ENCODE assay signal across 21 cellular contexts in genomic region chr1:94111879-94112278, GRCh38. TPM values are rescaled to one million over a fixed set of nuclear protein-coding genes. Genes with fewer than 3 reads are reported as not detected.
DNase-seq lines count a peak whose midpoint lies in the region; ATAC-seq and TF ChIP-seq lines count a peak whose summit lies in the region.
"Had no signal": no experiment of that assay in that cellular context is flagged by ENCODE, and none has a peak within 500 bp of the region (broad histone marks: within the 10 kb centered on the region; RNA-seq: fewer than 3 reads in every experiment).

No MANE protein-coding gene starts in this region.

- no peak overlapping the region for H3K4me3 ChIP-seq in OCI-LY3 (ENCODE audit: low read length)
- H3K4me3 ChIP-seq: adrenal gland, heart right ventricle, lung, pancreas had no signal

- H3K14ac ChIP-seq in H9 (ENCODE audit: insufficient read depth, low read length): no peak overlapping the region

- H2AFZ ChIP-seq in OCI-LY3 (ENCODE audit: low read depth, low read length) (no peak overlapping the region), H9 (ENCODE audit: low read length) (no peak overlapping the region)

- H3K9me3 Mint-ChIP-seq in H9: peaks cover 3 to 4% of the 10 kb centered on the region in 2 experiments; a peak in 3 of 5 replicates
- H3K9me3 Mint-ChIP-seq: activated T-helper 2 cell treated with anti-CD3 and anti-CD28 coated beads, Interferon-gamma antibody, Interleukin-2, Interleukin-4, amounts not matched to agents 10 μg/mL and 5 μg/mL and 100 μg/mL, durations not matched to agents 14 hours and 24 hours and 36 hours; CD8-positive, alpha-beta memory T cell had no signal

- H3K23me2 ChIP-seq in H9 (ENCODE audit: insufficient read length, low read depth, low read length, poor library complexity, severe bottlenecking): no peaks in the 10 kb centered on the region

- H4K20me1 ChIP-seq in OCI-LY3 (ENCODE audit: insufficient read depth, low read length): peaks cover 11% of the 10 kb centered on the region; the same call in 1 of the 2 replicates
- no peaks in the 10 kb centered on the region for H4K20me1 ChIP-seq in H9 (ENCODE audit: control insufficient read depth, insufficient read depth, insufficient read length)

- H3K23ac ChIP-seq in H9 (ENCODE audit: insufficient read length, low read depth, low read length): no peak overlapping the region

- no peak overlapping the region for H4K5ac ChIP-seq in H9 (ENCODE audit: insufficient read length, low read depth, low read length)

- no peak overlapping the region for H4K91ac ChIP-seq in H9 (ENCODE audit: insufficient read length, low read depth, low read length)

- DNase-seq in NCI-H524 (lab: John Stamatoyannopoulos, UW) (no peak), H9 (no peak)
- DNase-seq in effector CD8-positive, alpha-beta T cell (lab: John Stamatoyannopoulos, UW): no peak
- DNase-seq: CD8-positive, alpha-beta memory T cell; central memory CD4-positive, alpha-beta T cell; heart right ventricle; IMR-90; NCI-H1048; pancreas; PC-3; stimulated activated CD4-positive, alpha-beta T cell treated with anti-CD3 and anti-CD28 coated beads, Interleukin-2, amount 100 ng/mL, for 48 hours; T-helper 2 cell had no signal

- no peaks in the 10 kb centered on the region for H3K79me2 ChIP-seq in OCI-LY3 (ENCODE audit: low read length)
- no peaks in the 10 kb centered on the region for H3K79me2 ChIP-seq in H9 (ENCODE audit: insufficient read depth, low read length)

- H4K8ac ChIP-seq in H9 (replicated peaks; ENCODE audit: insufficient read length, low read depth, low read length): no peak overlapping the region

- H3K79me1 ChIP-seq in H9 (ENCODE audit: insufficient read depth, low read depth, low read length, poor library complexity, severe bottlenecking): no peaks in the 10 kb centered on the region

- no peak overlapping the region for H3K9ac ChIP-seq in OCI-LY3 (ENCODE audit: low read length)
- no peak overlapping the region for H3K9ac ChIP-seq in H9 (ENCODE audit: extremely low read depth, insufficient read length, low read length)

- no CpG with 5 or more reads among the region's 9 CpGs for whole genome bisulfite sequencing in H9 (ENCODE audit: extremely low coverage, insufficient read length, low lambda C conversion rate)

- H3K4me1 Mint-ChIP-seq in H9: peaks cover 40 to 45% of the 10 kb centered on the region in 2 experiments
- H3K4me1 Mint-ChIP-seq: CD8-positive, alpha-beta memory T cell had no signal

- ATAC-seq in GM18520 (IDR thresholded peaks at IDR 0.05; ENCODE audit: unreplicated experiment) (peak; percentile 75), GM21515 (IDR thresholded peaks at IDR 0.05; ENCODE audit: unreplicated experiment) (peak; percentile 69), HG03066 (IDR thresholded peaks at IDR 0.05; ENCODE audit: low read depth, unreplicated experiment) (peak; percentile 63), HG03108 (IDR thresholded peaks at IDR 0.05; ENCODE audit: unreplicated experiment) (no peak)
- ATAC-seq: heart right ventricle, pancreas, PC-3 had no signal

- no peak overlapping the region for H3K4ac ChIP-seq in H9 (ENCODE audit: low read depth, low read length)

- H2BK120ac ChIP-seq in H9 (ENCODE audit: low read depth, low read length, poor library complexity, severe bottlenecking): no peak overlapping the region

- TF ChIP-seq CTCF in OCI-LY3 (IDR thresholded peaks at IDR 0.05; ENCODE audit: low read depth, low read length) (no peak), H9 (conservative IDR thresholded peaks at IDR 0.05) (no peak)

- no peak overlapping the region for H2BK20ac ChIP-seq in H9 (ENCODE audit: low read depth, low read length, poor library complexity, severe bottlenecking)

- peaks cover 63% of the 10 kb centered on the region for H3K27me3 ChIP-seq in OCI-LY3 (ENCODE audit: low read depth, low read length)
- peaks cover 8% of the 10 kb centered on the region; the same call in 1 of the 2 replicates for H3K27me3 ChIP-seq in H9 (ENCODE audit: insufficient read depth, low read length)
- H3K27me3 ChIP-seq: pancreas had no signal

- no peak overlapping the region for H3T11ph ChIP-seq in H9 (ENCODE audit: low read length)

- H3K36me3 Mint-ChIP-seq in H9 (ENCODE audit: insufficient read depth in 1 of 3, low read depth in 3 of 3): peaks cover 0 to 3% (median 0%) of the 10 kb centered on the region in 3 experiments; a peak in 2 of 7 replicates
- H3K36me3 Mint-ChIP-seq: CD8-positive, alpha-beta memory T cell had no signal

- no peak overlapping the region for H2BK5ac ChIP-seq in H9 (ENCODE audit: insufficient read length, low read length)

- H3K9me3 ChIP-seq in OCI-LY3 (ENCODE audit: insufficient read depth, low read length) (no peaks in the 10 kb centered on the region), H9 (ENCODE audit: control insufficient read depth, low read depth, low read length) (no peaks in the 10 kb centered on the region)
- H3K9me3 ChIP-seq: adrenal gland, heart right ventricle, pancreas had no signal

- H2BK12ac ChIP-seq in H9 (ENCODE audit: insufficient read length, low read depth, low read length): no peak overlapping the region

- H2AK5ac ChIP-seq in H9 (ENCODE audit: insufficient read length, low read length): no peak overlapping the region

- H3K27me3 Mint-ChIP-seq in H9 (ENCODE audit: low read depth): peaks cover 90% of the 10 kb centered on the region

- no peak overlapping the region for H3K27ac Mint-ChIP-seq in H9
- H3K27ac Mint-ChIP-seq: activated T-helper 2 cell treated with anti-CD3 and anti-CD28 coated beads, Interferon-gamma antibody, Interleukin-2, Interleukin-4, amounts not matched to agents 10 μg/mL and 5 μg/mL and 100 μg/mL, durations not matched to agents 14 hours and 24 hours and 36 hours had no signal

- H3K4me3 Mint-ChIP-seq in H9: no peak overlapping the region
- H3K4me3 Mint-ChIP-seq: CD8-positive, alpha-beta memory T cell had no signal

- no peak overlapping the region for H3K56ac ChIP-seq in H9 (ENCODE audit: insufficient read length, low read depth, low read length)

- H3K4me1 ChIP-seq in OCI-LY3 (ENCODE audit: low read length): 0 out of 2 replicates have a peak, but pooled peaks cover 4% of the 10 kb centered on the region
- peaks cover 16% of the 10 kb centered on the region for H3K4me1 ChIP-seq in H9 (ENCODE audit: insufficient read depth, low read length)
- H3K4me1 ChIP-seq: adrenal gland, pancreas had no signal

- H3K27ac ChIP-seq in OCI-LY3 (ENCODE audit: low read length) (no peak overlapping the region), H9 (ENCODE audit: insufficient read length, low read depth, low read length) (no peak overlapping the region)
- H3K27ac ChIP-seq: adrenal gland, heart right ventricle, pancreas had no signal

- H3K36me3 ChIP-seq in OCI-LY3 (replicated peaks; ENCODE audit: low read depth, low read length): no peaks in the 10 kb centered on the region
- H3K36me3 ChIP-seq: adrenal gland, heart right ventricle, pancreas had no signal

- no peak overlapping the region for H2BK15ac ChIP-seq in H9 (ENCODE audit: low read depth, low read length)

- no peak overlapping the region for H3K18ac ChIP-seq in H9 (ENCODE audit: insufficient read length, low read depth, low read length)

- H3K4me2 ChIP-seq in OCI-LY3 (ENCODE audit: low read length) (peak overlapping the region; percentile 12; the same call in 1 of the 2 replicates), H9 (ENCODE audit: insufficient read depth, insufficient read length, low read length) (no peak overlapping the region)

RNA-seq across cellular contexts. Expression of gene ABCA4, which starts 9.1 kb away (rescaled TPM):
- total RNA-seq in H9 (2021): not detected in 2 replicates
- total RNA-seq: activated CD8-positive, alpha-beta memory T cell treated with anti-CD3 and anti-CD28 coated beads for 36 hours; activated T-helper 2 cell treated with anti-CD3 and anti-CD28 coated beads, Interferon-gamma antibody, Interleukin-2, Interleukin-4, amounts not matched to agents 10 μg/mL and 5 μg/mL and 100 μg/mL, durations not matched to agents 14 hours and 24 hours and 36 hours; CD8-positive, alpha-beta memory T cell had no signal
